In genomic region chr13:24323739-24324075, GRCh38 we compare ENCODE assay signal across 26 cellular contexts. TPM values are rescaled to one million over a fixed set of nuclear protein-coding genes. Genes with fewer than 3 reads are reported as not detected.
DNase-seq lines count a peak whose midpoint lies in the region; ATAC-seq and TF ChIP-seq lines count a peak whose summit lies in the region.
"Had no signal": no experiment of that assay in that cellular context is flagged by ENCODE, and none has a peak within 500 bp of the region (broad histone marks: within the 10 kb centered on the region; RNA-seq: fewer than 3 reads in every experiment).

No MANE protein-coding gene starts in this region.

- no peaks in the 10 kb centered on the region for H3K27me3 ChIP-seq in OCI-LY3 (ENCODE audit: low read depth, low read length)
- peaks cover 0 to 31% (median 0%) of the 10 kb centered on the region in 4 donors for H3K27me3 ChIP-seq in esophagus muscularis mucosa
- H3K27me3 ChIP-seq in mucosa of rectum (ENCODE audit: control insufficient read depth in 2 of 2, insufficient read depth in 2 of 2, low read length in 2 of 2) = no peaks in the 10 kb centered on the region
- H3K27me3 ChIP-seq in testis = no peaks in the 10 kb centered on the region
- H3K27me3 ChIP-seq: BE2C; BLaER1 treated with 17β-estradiol and CSF1 and Interleukin-3, amounts not matched to agents 10 nM and 100 nM had no signal

- TF ChIP-seq CTCF in OCI-LY3 (IDR thresholded peaks at IDR 0.05; ENCODE audit: low read depth, low read length) (no peak), esophagus muscularis mucosa (IDR thresholded peaks at IDR 0.05) (no peak), testis (IDR thresholded peaks at IDR 0.05) (no peak)

- no peak for TF ChIP-seq EP300 in esophagus muscularis mucosa (IDR thresholded peaks at IDR 0.05)

- no peaks in the 10 kb centered on the region for H3K9me3 Mint-ChIP-seq in stimulated activated naive B cell treated with anti-CD40 and anti-IgM and Interleukin-4, amounts not matched to agents 10 μg/mL and 1 μg/mL and 100 μg/mL, for 72 hours
- H3K9me3 Mint-ChIP-seq: CD4-positive, alpha-beta T cell; GM23338; H9 had no signal

- H3K9me3 ChIP-seq in OCI-LY3 (ENCODE audit: insufficient read depth, low read length) (no peaks in the 10 kb centered on the region), esophagus muscularis mucosa (no peaks in the 10 kb centered on the region), mucosa of rectum (ENCODE audit: control insufficient read depth in 2 of 2, low read length in 2 of 2) (no peaks in the 10 kb centered on the region), testis (no peaks in the 10 kb centered on the region)
- H3K9me3 ChIP-seq: A549; BE2C; BLaER1 treated with 17β-estradiol and CSF1 and Interleukin-3, amounts not matched to agents 10 nM and 100 nM had no signal

- H3K36me3 ChIP-seq in OCI-LY3 (replicated peaks; ENCODE audit: low read depth, low read length) (no peaks in the 10 kb centered on the region), esophagus muscularis mucosa (no peaks in the 10 kb centered on the region), mucosa of rectum (ENCODE audit: control insufficient read depth in 2 of 2, insufficient read depth in 2 of 2, low read length in 2 of 2) (no peaks in the 10 kb centered on the region), testis (ENCODE audit: low read depth, missing control alignments) (no peaks in the 10 kb centered on the region)
- H3K36me3 ChIP-seq: BE2C; BLaER1 treated with 17β-estradiol and CSF1 and Interleukin-3, amounts not matched to agents 10 nM and 100 nM had no signal

- peak; percentile 37 for DNase-seq in esophagus muscularis mucosa (ENCODE audit: extremely low spot score)
- no peak for DNase-seq in stimulated activated naive B cell treated with anti-CD40 and anti-IgM and Interleukin-4, amounts not matched to agents 10 μg/mL and 1 μg/mL and 100 μg/mL, for 72 hours
- no peak for DNase-seq in stimulated activated naive CD4-positive, alpha-beta T cell treated with Interleukin-2 at 50 U/mL for 16 hours (lab: John Stamatoyannopoulos, UW)
- no peak for DNase-seq in testis
- no peak for DNase-seq in A172 (ENCODE audit: low spot score)
- DNase-seq: ACHN; AML-193; BE2C; CD4-positive, alpha-beta T cell; CD8-positive, alpha-beta memory T cell; DMS 273 treated with DMSO at 0.1 percent for 48 hours; DMS79; EL; GDM1; H9 had no signal

- 80% methylated on average over 5 of the region's 5 CpGs for WGBS in esophagus muscularis mucosa
- WGBS in testis, 2 donors = 41 to 51% methylated on average over 5 of the region's 5 CpGs

- H4K20me1 ChIP-seq in OCI-LY3 (ENCODE audit: insufficient read depth, low read length) = no peaks in the 10 kb centered on the region
- H4K20me1 ChIP-seq: BLaER1 treated with 17β-estradiol and CSF1 and Interleukin-3, amounts not matched to agents 10 nM and 100 nM had no signal

- H3K4me2 ChIP-seq in OCI-LY3 (ENCODE audit: low read length) = peak overlapping the region; percentile 20
- H3K4me2 ChIP-seq: A549; BLaER1 treated with 17β-estradiol and CSF1 and Interleukin-3, amounts not matched to agents 10 nM and 100 nM; GM23338 had no signal

- intact Hi-C loops in esophagus muscularis mucosa (cut with DNase I) = loop anchor here (5.0 kb wide), 1 partner anchor 431 kb away; no protein-coding TSS in a partner anchor
- intact Hi-C loops in testis (cut with DNase I; ENCODE audit: low total_unique reads) = no loop called here

- H3K4me3 ChIP-seq in OCI-LY3 (ENCODE audit: low read length) (no peak overlapping the region), esophagus muscularis mucosa (no peak overlapping the region), mucosa of rectum (ENCODE audit: low read length in 2 of 2) (peak overlapping the region; percentile 20 to 22), testis (no peak overlapping the region)
- H3K4me3 ChIP-seq: A549; BLaER1 treated with 17β-estradiol and CSF1 and Interleukin-3, amounts not matched to agents 10 nM and 100 nM; GM12878; GM23338 had no signal

- H2AFZ ChIP-seq in OCI-LY3 (ENCODE audit: low read depth, low read length) = no peak overlapping the region
- H2AFZ ChIP-seq: GM23338 had no signal

- H3K79me2 ChIP-seq in OCI-LY3 (ENCODE audit: low read length) = no peaks in the 10 kb centered on the region

- H3K4me3 Mint-ChIP-seq in stimulated activated naive B cell treated with anti-CD40 and anti-IgM and Interleukin-4, amounts not matched to agents 10 μg/mL and 1 μg/mL and 100 μg/mL, for 72 hours = no peak overlapping the region
- H3K4me3 Mint-ChIP-seq: CD14-positive monocyte; CD4-positive, alpha-beta T cell; CD8-positive, alpha-beta memory T cell; GM23338; H9 had no signal

- H3K9ac ChIP-seq in OCI-LY3 (ENCODE audit: low read length) (no peak overlapping the region), mucosa of rectum (ENCODE audit: low read depth in 1 of 2, low read length in 2 of 2) (no peak overlapping the region)
- H3K9ac ChIP-seq: BLaER1 treated with 17β-estradiol and CSF1 and Interleukin-3, amounts not matched to agents 10 nM and 100 nM had no signal

- peaks cover 4 to 7% of the 10 kb centered on the region in 2 donors for H3K4me1 Mint-ChIP-seq in stimulated activated naive B cell treated with anti-CD40 and anti-IgM and Interleukin-4, amounts not matched to agents 10 μg/mL and 1 μg/mL and 100 μg/mL, for 72 hours
- H3K4me1 Mint-ChIP-seq: CD8-positive, alpha-beta memory T cell; GM23338; H9 had no signal

- ATAC-seq in stimulated activated naive B cell treated with anti-CD40 and anti-IgM and Interleukin-4, amounts not matched to agents 10 μg/mL and 1 μg/mL and 100 μg/mL, for 72 hours (replicated peaks) = peak; percentile 34
- ATAC-seq in HG02623 (IDR thresholded peaks at IDR 0.05; ENCODE audit: unreplicated experiment) = no peak
- ATAC-seq: A549, GM12878, GM23338, HCT116 had no signal

- H3K36me3 Mint-ChIP-seq in stimulated activated naive B cell treated with anti-CD40 and anti-IgM and Interleukin-4, amounts not matched to agents 10 μg/mL and 1 μg/mL and 100 μg/mL, for 72 hours = no peaks in the 10 kb centered on the region
- H3K36me3 Mint-ChIP-seq: CD14-positive monocyte had no signal

- H3K4me1 ChIP-seq in OCI-LY3 (ENCODE audit: low read length) = peaks cover 10% of the 10 kb centered on the region
- H3K4me1 ChIP-seq in esophagus muscularis mucosa = no peaks in the 10 kb centered on the region
- peaks cover 3 to 8% of the 10 kb centered on the region in 2 donors for H3K4me1 ChIP-seq in mucosa of rectum (ENCODE audit: control insufficient read depth in 2 of 2, insufficient read depth in 2 of 2, low read length in 2 of 2)
- no peaks in the 10 kb centered on the region for H3K4me1 ChIP-seq in testis
- H3K4me1 ChIP-seq: A549; BE2C; BLaER1 treated with 17β-estradiol and CSF1 and Interleukin-3, amounts not matched to agents 10 nM and 100 nM had no signal

- peaks cover 29 to 31% of the 10 kb centered on the region in 2 donors for H3K27me3 Mint-ChIP-seq in stimulated activated naive B cell treated with anti-CD40 and anti-IgM and Interleukin-4, amounts not matched to agents 10 μg/mL and 1 μg/mL and 100 μg/mL, for 72 hours

- H3K27ac ChIP-seq in OCI-LY3 (ENCODE audit: low read length) (no peak overlapping the region), esophagus muscularis mucosa (replicated peaks in 1 of 4) (no peak overlapping the region), mucosa of rectum (ENCODE audit: low read depth in 2 of 2, low read length in 2 of 2) (peak overlapping the region; percentile 43 to 45), testis (no peak overlapping the region)
- H3K27ac ChIP-seq: 22Rv1; A549; BLaER1 treated with 17β-estradiol and CSF1 and Interleukin-3, amounts not matched to agents 10 nM and 100 nM had no signal

- H3K27ac Mint-ChIP-seq in stimulated activated naive B cell treated with anti-CD40 and anti-IgM and Interleukin-4, amounts not matched to agents 10 μg/mL and 1 μg/mL and 100 μg/mL, for 72 hours = peak overlapping the region; percentile 38
- H3K27ac Mint-ChIP-seq: CD14-positive monocyte; CD4-positive, alpha-beta T cell; CD8-positive, alpha-beta memory T cell; GM23338; H9 had no signal

- TF ChIP-seq POLR2A in esophagus muscularis mucosa (IDR thresholded peaks at IDR 0.05; ENCODE audit: low read depth) = no peak
- no peak for TF ChIP-seq POLR2A in testis (IDR thresholded peaks at IDR 0.05)

RNA-seq across cellular contexts. Expression of gene C1QTNF9, which starts 14.3 kb away (rescaled TPM):
- total RNA-seq in esophagus muscularis mucosa (1 to 10 TPM in 1 of 4 donors, under 1 TPM in 3; 0.32 to 2.0 (median 0.91) TPM), testis (1 to 10 TPM in 1 of 2 donors, under 1 TPM in 1; 0.43 to 2.4 TPM)
- 1.1 TPM for polyA plus RNA-seq in testis (ENCODE audit: insufficient read depth, low read depth, low replicate concordance)
- not detected in 2 replicates for total RNA-seq in A172 (2014; rRNA removed; shearing (Covaris generic))
- total RNA-seq: CD4-positive, alpha-beta T cell; CD8-positive, alpha-beta memory T cell; GM12878; GM23338; H4; H9 had no signal
- polyA plus RNA-seq: A549; CD14-positive monocyte; CD8-positive, alpha-beta memory T cell; GM12878; GM23338 had no signal

Comparison
In these comparisons a context has a peak if more than half of its experiments do, and no peak if none do; other contexts are left out.
1. H3K27ac ChIP-seq: peak in mucosa of rectum (2 of 2); none in OCI-LY3 (single experiment), esophagus muscularis mucosa (0 of 4) and testis (0 of 2).
2. H3K4me3 ChIP-seq: peak in mucosa of rectum (2 of 2); none in OCI-LY3 (single experiment), esophagus muscularis mucosa (0 of 4) and testis (0 of 2).